1 cellular context compared by ENCODE assay signal in the genomic region with DNA sequence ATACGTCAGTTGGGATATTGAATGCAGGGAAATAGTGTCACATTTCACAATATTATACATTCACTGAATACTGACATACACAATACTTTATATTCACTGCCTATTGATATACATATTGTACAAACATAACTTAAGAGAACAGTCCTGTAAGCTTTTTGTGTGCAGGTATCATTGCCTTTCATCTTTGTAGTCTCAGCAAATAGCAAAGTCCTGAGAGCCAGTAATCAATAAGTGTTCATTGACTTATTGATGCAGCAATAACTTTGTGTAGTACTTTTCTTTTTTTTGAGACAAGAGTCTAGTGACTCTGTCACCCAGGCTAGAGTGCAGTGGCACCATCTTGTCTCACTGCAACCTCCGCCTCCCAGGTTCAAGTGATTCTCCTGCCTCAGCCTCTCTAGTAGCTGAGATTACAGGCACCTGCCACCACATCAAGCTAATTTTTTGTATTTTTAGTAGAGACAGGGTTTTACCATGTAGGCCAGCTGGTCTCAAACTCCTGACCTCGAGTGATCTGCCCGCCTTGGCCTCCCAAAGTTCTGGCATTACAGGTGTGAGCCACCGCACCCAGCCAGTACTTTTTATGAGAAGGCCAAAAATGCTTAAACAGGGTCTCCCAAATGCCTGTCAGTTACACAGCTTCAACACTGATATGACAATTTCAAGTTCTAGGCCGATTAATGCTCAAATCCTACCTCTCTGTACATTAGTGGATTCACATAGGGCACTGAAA.
TF ChIP-seq lines count a peak whose summit lies in the region.

No MANE protein-coding gene starts in this region.

TF ChIP-seq in HepG2, 621 proteins besides CTCF, POLR2A, EP300 and RAD21 (continues in another document):
- TF ChIP-seq TOPORS (CRISPR knock-in tag; IDR thresholded peaks at IDR 0.05) = peak; percentile 50; the same call in 1 of the 2 replicates
- TF ChIP-seq KLF16 (CRISPR knock-in tag; IDR thresholded peaks at IDR 0.05) = 0 out of 4 replicates have a peak, but pooled peaks of 1 of the 2 experiments have one; percentile 43
- TF ChIP-seq ZBTB3 (CRISPR knock-in tag; IDR thresholded peaks at IDR 0.05; ENCODE audit: borderline replicate concordance, low read depth) = no peak
- TF ChIP-seq CEBPB (IDR thresholded peaks at IDR 0.05; ENCODE audit: borderline replicate concordance, low read depth, low read length) = peak; percentile 15; the same call in 1 of the 2 replicates
- 0 out of 2 replicates have a peak, but pooled peaks have one; percentile 17 for TF ChIP-seq CREB1 (IDR thresholded peaks at IDR 0.05)
- peak; percentile 72 for TF ChIP-seq CREB1 (CRISPR knock-in tag; IDR thresholded peaks at IDR 0.05)
- TF ChIP-seq TOE1 (CRISPR knock-in tag; IDR thresholded peaks at IDR 0.05) = peak; percentile 57; the same call in 1 of the 2 replicates
- peak; percentile 29; the same call in 1 of the 2 replicates for TF ChIP-seq NR2F2 (IDR thresholded peaks at IDR 0.05; ENCODE audit: borderline replicate concordance, low read depth)
- no peak for TF ChIP-seq ZNF713 (CRISPR knock-in tag; IDR thresholded peaks at IDR 0.05)
- TF ChIP-seq FOXJ3 (CRISPR knock-in tag; IDR thresholded peaks at IDR 0.05; ENCODE audit: borderline replicate concordance) = peak; percentile 87; the same call in 1 of the 2 replicates
- peak; percentile 98 for TF ChIP-seq GATAD2A (CRISPR knock-in tag; IDR thresholded peaks at IDR 0.05)
- TF ChIP-seq, protein P1, sequence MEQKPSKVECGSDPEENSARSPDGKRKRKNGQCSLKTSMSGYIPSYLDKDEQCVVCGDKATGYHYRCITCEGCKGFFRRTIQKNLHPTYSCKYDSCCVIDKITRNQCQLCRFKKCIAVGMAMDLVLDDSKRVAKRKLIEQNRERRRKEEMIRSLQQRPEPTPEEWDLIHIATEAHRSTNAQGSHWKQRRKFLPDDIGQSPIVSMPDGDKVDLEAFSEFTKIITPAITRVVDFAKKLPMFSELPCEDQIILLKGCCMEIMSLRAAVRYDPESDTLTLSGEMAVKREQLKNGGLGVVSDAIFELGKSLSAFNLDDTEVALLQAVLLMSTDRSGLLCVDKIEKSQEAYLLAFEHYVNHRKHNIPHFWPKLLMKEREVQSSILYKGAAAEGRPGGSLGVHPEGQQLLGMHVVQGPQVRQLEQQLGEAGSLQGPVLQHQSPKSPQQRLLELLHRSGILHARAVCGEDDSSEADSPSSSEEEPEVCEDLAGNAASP (CRISPR knock-in tag; IDR thresholded peaks at IDR 0.05; ENCODE audit: borderline replicate concordance) = 0 out of 2 replicates have a peak, but pooled peaks have one; percentile 37
- peak; percentile 25; the same call in 1 of the 2 replicates for TF ChIP-seq FOXO1 (CRISPR knock-in tag; IDR thresholded peaks at IDR 0.05)
- TF ChIP-seq, protein P2, sequence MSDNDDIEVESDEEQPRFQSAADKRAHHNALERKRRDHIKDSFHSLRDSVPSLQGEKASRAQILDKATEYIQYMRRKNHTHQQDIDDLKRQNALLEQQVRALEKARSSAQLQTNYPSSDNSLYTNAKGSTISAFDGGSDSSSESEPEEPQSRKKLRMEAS (IDR thresholded peaks at IDR 0.05) = 0 out of 2 replicates have a peak, but pooled peaks have one; percentile 31
- TF ChIP-seq HDAC1 (CRISPR knock-in tag; IDR thresholded peaks at IDR 0.05) = peak; percentile 66; the same call in 1 of the 2 replicates
- TF ChIP-seq ONECUT2 (CRISPR knock-in tag; IDR thresholded peaks at IDR 0.05) = peak; percentile 98
- TF ChIP-seq ZBTB25 (CRISPR knock-in tag; IDR thresholded peaks at IDR 0.05) = peak; percentile 47; the same call in 1 of the 2 replicates
- 0 out of 2 replicates have a peak, but pooled peaks have one; percentile 18 for TF ChIP-seq ZC3H13 (CRISPR knock-in tag; IDR thresholded peaks at IDR 0.05)
- TF ChIP-seq FOXP1 (IDR thresholded peaks at IDR 0.05) = no peak
- peak; percentile 92; the same call in 1 of the 2 replicates for TF ChIP-seq FOXP1 (CRISPR knock-in tag; IDR thresholded peaks at IDR 0.05)
- TF ChIP-seq ZFY (CRISPR knock-in tag; IDR thresholded peaks at IDR 0.05) = no peak
- peak; percentile 65 for TF ChIP-seq SIX1 (CRISPR knock-in tag; IDR thresholded peaks at IDR 0.05; ENCODE audit: borderline replicate concordance)
- 0 out of 2 replicates have a peak, but pooled peaks have one; percentile 23 for TF ChIP-seq NCOR1 (IDR thresholded peaks at IDR 0.05; ENCODE audit: borderline replicate concordance, low read length)
- TF ChIP-seq ZNF362 (CRISPR knock-in tag; IDR thresholded peaks at IDR 0.05; ENCODE audit: borderline replicate concordance) = peak; percentile 67; the same call in 1 of the 2 replicates
- no peak for TF ChIP-seq HIVEP1 (CRISPR knock-in tag; IDR thresholded peaks at IDR 0.05)
- peak; percentile 72; the same call in 1 of the 2 replicates for TF ChIP-seq ZNF460 (CRISPR knock-in tag; IDR thresholded peaks at IDR 0.05; ENCODE audit: borderline replicate concordance)
- TF ChIP-seq DPF2 (CRISPR knock-in tag; IDR thresholded peaks at IDR 0.05; ENCODE audit: borderline replicate concordance, low read depth) = peak; percentile 59; the same call in 1 of the 2 replicates
- TF ChIP-seq NFIC (IDR thresholded peaks at IDR 0.05; ENCODE audit: low read length) = peak; percentile 73
- TF ChIP-seq ATF5 (CRISPR knock-in tag; IDR thresholded peaks at IDR 0.05; ENCODE audit: low read depth) = no peak
- TF ChIP-seq NR2F6 (IDR thresholded peaks at IDR 0.05) = no peak
- 0 out of 2 replicates have a peak, but pooled peaks have one; percentile 18 for TF ChIP-seq NR2F6 (CRISPR knock-in tag; IDR thresholded peaks at IDR 0.05)
- TF ChIP-seq SMAD1 (CRISPR knock-in tag; IDR thresholded peaks at IDR 0.05; ENCODE audit: borderline replicate concordance, low read depth) = no peak
- peak; percentile 96 for TF ChIP-seq PAXIP1 (CRISPR knock-in tag; conservative IDR thresholded peaks at IDR 0.05)
- no peak for TF ChIP-seq ZNF790 (CRISPR knock-in tag; IDR thresholded peaks at IDR 0.05; ENCODE audit: borderline replicate concordance)
- TF ChIP-seq ZBTB42 (CRISPR knock-in tag; IDR thresholded peaks at IDR 0.05) = no peak
- TF ChIP-seq HDAC2 (CRISPR knock-in tag; IDR thresholded peaks at IDR 0.05) = peak; percentile 46; the same call in 1 of the 2 replicates
- TF ChIP-seq ZMYM4 (CRISPR knock-in tag; IDR thresholded peaks at IDR 0.05) = peak; percentile 28; the same call in 1 of the 2 replicates
- 0 out of 2 replicates have a peak, but pooled peaks have one; percentile 64 for TF ChIP-seq ZNF205 (CRISPR knock-in tag; IDR thresholded peaks at IDR 0.05)
- TF ChIP-seq TBX2 (CRISPR knock-in tag; IDR thresholded peaks at IDR 0.05; ENCODE audit: borderline replicate concordance) = peak; percentile 34; the same call in 1 of the 2 replicates
- TF ChIP-seq ZSCAN20 (CRISPR knock-in tag; IDR thresholded peaks at IDR 0.05; ENCODE audit: borderline replicate concordance) = no peak
- 0 out of 2 replicates have a peak, but pooled peaks have one; percentile 35 for TF ChIP-seq ZBTB20 (CRISPR knock-in tag; IDR thresholded peaks at IDR 0.05; ENCODE audit: borderline replicate concordance, low read depth)
- TF ChIP-seq TCF7L2 (IDR thresholded peaks at IDR 0.05; ENCODE audit: low read depth, low read length) = peak; percentile 59; the same call in 1 of the 2 replicates
- TF ChIP-seq, protein P3, sequence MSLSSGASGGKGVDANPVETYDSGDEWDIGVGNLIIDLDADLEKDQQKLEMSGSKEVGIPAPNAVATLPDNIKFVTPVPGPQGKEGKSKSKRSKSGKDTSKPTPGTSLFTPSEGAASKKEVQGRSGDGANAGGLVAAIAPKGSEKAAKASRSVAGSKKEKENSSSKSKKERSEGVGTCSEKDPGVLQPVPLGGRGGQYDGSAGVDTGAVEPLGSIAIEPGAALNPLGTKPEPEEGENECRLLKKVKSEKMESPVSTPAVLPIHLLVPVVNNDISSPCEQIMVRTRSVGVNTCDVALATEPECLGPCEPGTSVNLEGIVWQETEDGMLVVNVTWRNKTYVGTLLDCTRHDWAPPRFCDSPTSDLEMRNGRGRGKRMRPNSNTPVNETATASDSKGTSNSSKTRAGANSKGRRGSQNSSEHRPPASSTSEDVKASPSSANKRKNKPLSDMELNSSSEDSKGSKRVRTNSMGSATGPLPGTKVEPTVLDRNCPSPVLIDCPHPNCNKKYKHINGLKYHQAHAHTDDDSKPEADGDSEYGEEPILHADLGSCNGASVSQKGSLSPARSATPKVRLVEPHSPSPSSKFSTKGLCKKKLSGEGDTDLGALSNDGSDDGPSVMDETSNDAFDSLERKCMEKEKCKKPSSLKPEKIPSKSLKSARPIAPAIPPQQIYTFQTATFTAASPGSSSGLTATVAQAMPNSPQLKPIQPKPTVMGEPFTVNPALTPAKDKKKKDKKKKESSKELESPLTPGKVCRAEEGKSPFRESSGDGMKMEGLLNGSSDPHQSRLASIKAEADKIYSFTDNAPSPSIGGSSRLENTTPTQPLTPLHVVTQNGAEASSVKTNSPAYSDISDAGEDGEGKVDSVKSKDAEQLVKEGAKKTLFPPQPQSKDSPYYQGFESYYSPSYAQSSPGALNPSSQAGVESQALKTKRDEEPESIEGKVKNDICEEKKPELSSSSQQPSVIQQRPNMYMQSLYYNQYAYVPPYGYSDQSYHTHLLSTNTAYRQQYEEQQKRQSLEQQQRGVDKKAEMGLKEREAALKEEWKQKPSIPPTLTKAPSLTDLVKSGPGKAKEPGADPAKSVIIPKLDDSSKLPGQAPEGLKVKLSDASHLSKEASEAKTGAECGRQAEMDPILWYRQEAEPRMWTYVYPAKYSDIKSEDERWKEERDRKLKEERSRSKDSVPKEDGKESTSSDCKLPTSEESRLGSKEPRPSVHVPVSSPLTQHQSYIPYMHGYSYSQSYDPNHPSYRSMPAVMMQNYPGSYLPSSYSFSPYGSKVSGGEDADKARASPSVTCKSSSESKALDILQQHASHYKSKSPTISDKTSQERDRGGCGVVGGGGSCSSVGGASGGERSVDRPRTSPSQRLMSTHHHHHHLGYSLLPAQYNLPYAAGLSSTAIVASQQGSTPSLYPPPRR (CRISPR knock-in tag; IDR thresholded peaks at IDR 0.05; ENCODE audit: borderline replicate concordance) = peak; percentile 82
- TF ChIP-seq PTBP1 (IDR thresholded peaks at IDR 0.05; ENCODE audit: low read depth, low read length, poor library complexity, severe bottlenecking) = no peak
- peak; percentile 59; the same call in 1 of the 2 replicates for TF ChIP-seq BCL6 (CRISPR knock-in tag; IDR thresholded peaks at IDR 0.05)
- TF ChIP-seq SOX6 (IDR thresholded peaks at IDR 0.05) = no peak
- TF ChIP-seq SOX6 (CRISPR knock-in tag; IDR thresholded peaks at IDR 0.05) = peak; percentile 82
- peak; percentile 37 to 53; a peak in 2 of 4 replicates for TF ChIP-seq MAFK (conservative IDR thresholded peaks at IDR 0.05 in 1 of 2, IDR thresholded peaks at IDR 0.05 in 1 of 2; ENCODE audit: low read length in 2 of 2)
- peak; percentile 68 for TF ChIP-seq FOXP4 (CRISPR knock-in tag; IDR thresholded peaks at IDR 0.05)
